Comparison of ENCODE assay signal across 14 cellular contexts in genomic region chr17:49003557-49004511, GRCh38. TPM values are rescaled to one million over a fixed set of nuclear protein-coding genes. Genes with fewer than 3 reads are reported as not detected.
DNase-seq lines count a peak whose midpoint lies in the region; ATAC-seq and TF ChIP-seq lines count a peak whose summit lies in the region.
"Had no signal": no experiment of that assay in that cellular context is flagged by ENCODE, and none has a peak within 500 bp of the region (broad histone marks: within the 10 kb centered on the region; RNA-seq: fewer than 3 reads in every experiment).

No MANE protein-coding gene starts in this region.

- peaks cover 88% of the 10 kb centered on the region for H3K27me3 Mint-ChIP-seq in activated naive CD8-positive, alpha-beta T cell treated with anti-CD3 and anti-CD28 coated beads, Interleukin-2, amount 50 U/mL, for 24 hours
- peaks cover 88 to 97% (median 95%) of the 10 kb centered on the region in 3 donors for H3K27me3 Mint-ChIP-seq in CD14-positive monocyte (ENCODE audit: low read depth in 3 of 3)

- H3K4me3 ChIP-seq in right atrium auricular region = no peak overlapping the region
- peak overlapping the region; percentile 90 for H3K4me3 ChIP-seq in iPS-20b (ENCODE audit: low read length)
- no peak overlapping the region for H3K4me3 ChIP-seq in vagina
- no peak overlapping the region for H3K4me3 ChIP-seq in SJCRH30
- H3K4me3 ChIP-seq: BLaER1 treated with 17β-estradiol and CSF1 and Interleukin-3, amounts not matched to agents 10 nM and 100 nM had no signal

- TF ChIP-seq POLR2A in vagina (IDR thresholded peaks at IDR 0.05) = no peak

- H3K27ac Mint-ChIP-seq in activated naive CD8-positive, alpha-beta T cell treated with anti-CD3 and anti-CD28 coated beads, Interleukin-2, amount 50 U/mL, for 24 hours = no peak overlapping the region
- no peak overlapping the region for H3K27ac Mint-ChIP-seq in CD14-positive monocyte
- H3K27ac Mint-ChIP-seq: stimulated activated effector memory CD8-positive, alpha-beta T cell treated with anti-CD3 and anti-CD28 coated beads, Interleukin-12 subunit alpha, Interleukin-12 subunit beta, amount 100 ng/mL, for 72 hours had no signal

- H3K27me3 ChIP-seq in right atrium auricular region (peaks cover 37 to 38% of the 10 kb centered on the region in 2 donors), iPS-20b (ENCODE audit: insufficient read depth, low read length) (no peaks in the 10 kb centered on the region), vagina (peaks cover 4% of the 10 kb centered on the region), SJCRH30 (no peaks in the 10 kb centered on the region)

- peak; percentile 50 for DNase-seq in right atrium auricular region (ENCODE audit: low spot score)
- DNase-seq in Right ventricle myocardium inferior (ENCODE audit: missing footprints) = no peak
- peak; percentile 22 for DNase-seq in activated naive CD8-positive, alpha-beta T cell treated with anti-CD3 and anti-CD28 coated beads, Interleukin-2, amount 50 U/mL, for 24 hours
- peak; percentile 42 to 85 for DNase-seq in vagina (ENCODE audit: extremely low spot score in 2 of 2)
- no peak for DNase-seq in mucosa of gallbladder (ENCODE audit: low spot score)
- DNase-seq in SJCRH30 = no peak
- no peak for DNase-seq in CD14-positive monocyte (ENCODE audit: low spot score)
- DNase-seq: activated T-cell treated with anti-CD3 and anti-CD28 coated beads, Interleukin-2, amount 50 U/mL, for 48 hours; dermis blood vessel endothelial cell; small intestine had no signal

- intact Hi-C loops in Right ventricle myocardium inferior (cut with DNase I) (no loop called here), vagina (cut with DNase I) (loop anchor here (10.0 kb wide), 1 partner anchor 259 kb away; no protein-coding TSS in a partner anchor), CD14-positive monocyte (cut with micrococcal nuclease) (no loop called here)

- no peak for ATAC-seq in Right ventricle myocardium inferior
- ATAC-seq in activated naive CD8-positive, alpha-beta T cell treated with anti-CD3 and anti-CD28 coated beads, Interleukin-2, amount 50 U/mL, for 24 hours = peak; percentile 33
- ATAC-seq: stimulated activated effector memory CD8-positive, alpha-beta T cell treated with anti-CD3 and anti-CD28 coated beads, Interleukin-12 subunit alpha, Interleukin-12 subunit beta, amount 100 ng/mL, for 72 hours had no signal

- H3K4me3 Mint-ChIP-seq in activated naive CD8-positive, alpha-beta T cell treated with anti-CD3 and anti-CD28 coated beads, Interleukin-2, amount 50 U/mL, for 24 hours = no peak overlapping the region
- peak overlapping the region in 1 of 2 donors; percentile 77 for H3K4me3 Mint-ChIP-seq in CD14-positive monocyte
- H3K4me3 Mint-ChIP-seq: stimulated activated effector memory CD8-positive, alpha-beta T cell treated with anti-CD3 and anti-CD28 coated beads, Interleukin-12 subunit alpha, Interleukin-12 subunit beta, amount 100 ng/mL, for 72 hours had no signal

- no peaks in the 10 kb centered on the region for H3K9me3 Mint-ChIP-seq in activated naive CD8-positive, alpha-beta T cell treated with anti-CD3 and anti-CD28 coated beads, Interleukin-2, amount 50 U/mL, for 24 hours
- H3K9me3 Mint-ChIP-seq in CD14-positive monocyte = peaks cover 0 to 9% (median 5%) of the 10 kb centered on the region in 7 donors
- H3K9me3 Mint-ChIP-seq: stimulated activated effector memory CD8-positive, alpha-beta T cell treated with anti-CD3 and anti-CD28 coated beads, Interleukin-12 subunit alpha, Interleukin-12 subunit beta, amount 100 ng/mL, for 72 hours had no signal

- peaks cover 4% of the 10 kb centered on the region for H3K4me1 Mint-ChIP-seq in activated naive CD8-positive, alpha-beta T cell treated with anti-CD3 and anti-CD28 coated beads, Interleukin-2, amount 50 U/mL, for 24 hours
- H3K4me1 Mint-ChIP-seq in CD14-positive monocyte = peaks cover 4% of the 10 kb centered on the region

- no peaks in the 10 kb centered on the region for H3K4me1 ChIP-seq in right atrium auricular region
- peaks cover 16% of the 10 kb centered on the region; the same call in 1 of the 2 replicates for H3K4me1 ChIP-seq in iPS-20b (ENCODE audit: insufficient read depth, low read length)
- H3K4me1 ChIP-seq in vagina = no peaks in the 10 kb centered on the region
- H3K4me1 ChIP-seq in SJCRH30 = peaks cover 13% of the 10 kb centered on the region

- peak overlapping the region; percentile 76 for H3K9ac ChIP-seq in iPS-20b (ENCODE audit: low read depth, low read length)
- H3K9ac ChIP-seq: BLaER1 treated with 17β-estradiol and CSF1 and Interleukin-3, amounts not matched to agents 10 nM and 100 nM had no signal

- TF ChIP-seq CTCF in right atrium auricular region (IDR thresholded peaks at IDR 0.05) (no peak), vagina (IDR thresholded peaks at IDR 0.05) (no peak), CD14-positive monocyte (IDR thresholded peaks at IDR 0.05) (no peak)

- no peak overlapping the region for H3K27ac ChIP-seq in right atrium auricular region
- no peak overlapping the region for H3K27ac ChIP-seq in iPS-20b (ENCODE audit: low read length)
- no peak overlapping the region for H3K27ac ChIP-seq in vagina
- no peak overlapping the region for H3K27ac ChIP-seq in SJCRH30
- H3K27ac ChIP-seq: BLaER1 treated with 17β-estradiol and CSF1 and Interleukin-3, amounts not matched to agents 10 nM and 100 nM had no signal

- no peaks in the 10 kb centered on the region for H3K9me3 ChIP-seq in right atrium auricular region
- H3K9me3 ChIP-seq in iPS-20b (ENCODE audit: insufficient read depth, low read depth, low read length) = no peaks in the 10 kb centered on the region
- H3K9me3 ChIP-seq in vagina = no peaks in the 10 kb centered on the region
- H3K9me3 ChIP-seq in SJCRH30 (replicated peaks) = no peaks in the 10 kb centered on the region
- H3K9me3 ChIP-seq: BLaER1 treated with 17β-estradiol and CSF1 and Interleukin-3, amounts not matched to agents 10 nM and 100 nM had no signal

- H3K36me3 Mint-ChIP-seq in activated naive CD8-positive, alpha-beta T cell treated with anti-CD3 and anti-CD28 coated beads, Interleukin-2, amount 50 U/mL, for 24 hours (ENCODE audit: low read depth) = no peaks in the 10 kb centered on the region
- peaks cover 0 to 7% of the 10 kb centered on the region in 2 donors for H3K36me3 Mint-ChIP-seq in CD14-positive monocyte
- H3K36me3 Mint-ChIP-seq: stimulated activated effector memory CD8-positive, alpha-beta T cell treated with anti-CD3 and anti-CD28 coated beads, Interleukin-12 subunit alpha, Interleukin-12 subunit beta, amount 100 ng/mL, for 72 hours had no signal

- H3K36me3 ChIP-seq in right atrium auricular region (no peaks in the 10 kb centered on the region), iPS-20b (ENCODE audit: insufficient read depth, low read depth, low read length) (peaks cover 67% of the 10 kb centered on the region), vagina (no peaks in the 10 kb centered on the region), SJCRH30 (peaks cover 71% of the 10 kb centered on the region)
- H3K36me3 ChIP-seq: BLaER1 treated with 17β-estradiol and CSF1 and Interleukin-3, amounts not matched to agents 10 nM and 100 nM had no signal

RNA-seq across cellular contexts. Expression of gene IGF2BP1, which starts 6.6 kb away (rescaled TPM):
- total RNA-seq in right atrium auricular region (not detected), Right ventricle myocardium inferior (not detected), vagina (not detected), mucosa of gallbladder (1.1 TPM)
- total RNA-seq in SJCRH30 (2014; rRNA removed; shearing (Covaris generic)) = 114 TPM in 2 replicates
- polyA plus RNA-seq in CD14-positive monocyte = not detected
- polyA plus RNA-seq: liver had no signal

RNA-seq across cellular contexts. Expression of gene GIP, which starts 35.4 kb away (rescaled TPM):
- total RNA-seq in right atrium auricular region = not detected
- not detected for total RNA-seq in Right ventricle myocardium inferior
- total RNA-seq in vagina = not detected
- not detected for total RNA-seq in mucosa of gallbladder
- 0.16 and 0.91 TPM in 2 replicates for total RNA-seq in SJCRH30 (2014; rRNA removed; shearing (Covaris generic))
- polyA plus RNA-seq in CD14-positive monocyte = not detected
- total RNA-seq: dermis blood vessel endothelial cell, liver had no signal
- polyA plus RNA-seq: liver had no signal

RNA-seq across cellular contexts. Expression of gene SNF8, which starts 59.2 kb away (rescaled TPM):
- total RNA-seq in right atrium auricular region (10 to 100 TPM; 67.2 to 91.6 TPM), Right ventricle myocardium inferior (104 TPM), vagina (64.1 TPM), mucosa of gallbladder (90.2 TPM)
- total RNA-seq in SJCRH30 (2014; rRNA removed; shearing (Covaris generic)) = 135 and 141 TPM in 2 replicates
- 100 to 1,000 TPM; 145 to 162 TPM for polyA plus RNA-seq in CD14-positive monocyte

Comparison
In these comparisons a context has a peak if more than half of its experiments do, and no peak if none do; other contexts are left out.
1. DNase-seq: peak in right atrium auricular region (single experiment), activated naive CD8-positive, alpha-beta T cell treated with anti-CD3 and anti-CD28 coated beads, Interleukin-2, amount 50 U/mL, for 24 hours (single experiment) and vagina (2 of 2); none in Right ventricle myocardium inferior (single experiment), mucosa of gallbladder (single experiment), SJCRH30 (0 of 2) and CD14-positive monocyte (single experiment).
2. RNA of gene IGF2BP1, which starts 6.6 kb away (total RNA-seq): 114 TPM in SJCRH30; 1.1 TPM in mucosa of gallbladder (single experiment), not detected in right atrium auricular region, not detected in Right ventricle myocardium inferior (single experiment) and not detected in vagina (single experiment); every median in the first group is over 10 times any median in the second.